8 cellular contexts compared by ENCODE assay signal in the genomic region with DNA sequence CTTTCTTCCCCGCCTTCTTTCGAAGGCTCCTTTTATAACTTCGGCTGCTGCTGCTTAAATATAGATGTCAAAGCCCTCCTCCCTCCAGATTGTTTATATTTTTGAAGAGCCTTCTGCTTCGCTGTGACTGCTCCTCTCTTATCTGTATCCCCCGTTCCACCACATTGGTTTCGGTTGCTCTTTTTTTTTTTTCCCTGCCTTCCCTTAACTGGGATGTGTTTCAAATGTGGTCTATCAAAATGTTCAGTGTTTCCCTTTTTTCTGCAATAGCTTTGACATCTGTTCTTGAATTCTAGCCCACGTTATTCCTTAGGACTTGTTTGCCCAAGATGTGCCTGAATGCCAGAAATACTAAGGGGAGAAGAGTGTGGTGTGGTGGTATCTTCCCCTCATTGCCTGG.
DNase-seq lines count a peak whose midpoint lies in the region; ATAC-seq lines count a peak whose summit lies in the region.

No MANE protein-coding gene starts in this region.

- ATAC-seq in GM18873 (IDR thresholded peaks at IDR 0.05; ENCODE audit: low FRiP score, unreplicated experiment) = no peak

- H3K27me3 ChIP-seq in adipocyte (replicated peaks; ENCODE audit: control insufficient read depth, insufficient read depth, low read length) = no peaks in the 10 kb centered on the region

- H3K4me1 ChIP-seq in adipocyte (ENCODE audit: control insufficient read depth, insufficient read depth, low read length) = peaks cover 21% of the 10 kb centered on the region

- peaks cover 13% of the 10 kb centered on the region for H3K36me3 ChIP-seq in adipocyte (ENCODE audit: control insufficient read depth, insufficient read depth, low read length, severe bottlenecking)

- peak overlapping the region; percentile 26 for H3K9ac ChIP-seq in adipocyte (ENCODE audit: low read length)

- peak overlapping the region; percentile 50 for H3K4me3 ChIP-seq in adipocyte (ENCODE audit: low read length)

- no peaks in the 10 kb centered on the region for H3K9me3 ChIP-seq in adipocyte (ENCODE audit: control insufficient read depth, low read length)

- peak; percentile 20 to 28 for DNase-seq in Kasumi-1 (lab: John Stamatoyannopoulos, UW)
- no peak for DNase-seq in adipocyte (ENCODE audit: low read depth)
- peak; percentile 58 for DNase-seq in hepatic stellate cell (ENCODE audit: low spot score)
- DNase-seq in superior temporal gyrus (ENCODE audit: extremely low spot score) = peak; percentile 60
- no peak for DNase-seq in stimulated activated CD4-positive, alpha-beta T cell treated with anti-CD3 and anti-CD28 coated beads, Interleukin-2, amount 100 ng/mL, for 24 hours
- no peak for DNase-seq in NCI-H128 (lab: John Stamatoyannopoulos, UW; ENCODE audit: unreplicated experiment)
- no peak for DNase-seq in NCI-H1930 (lab: John Stamatoyannopoulos, UW)

Comparison
In these comparisons a context has a peak if more than half of its experiments do, and no peak if none do; other contexts are left out.
1. DNase-seq: peak in Kasumi-1 (2 of 2), hepatic stellate cell (single experiment) and superior temporal gyrus (single experiment); none in adipocyte (single experiment), stimulated activated CD4-positive, alpha-beta T cell treated with anti-CD3 and anti-CD28 coated beads, Interleukin-2, amount 100 ng/mL, for 24 hours (0 of 2), NCI-H128 (single experiment) and NCI-H1930 (0 of 2).